ENCODE assay signal across 1 cellular context in the genomic region with DNA sequence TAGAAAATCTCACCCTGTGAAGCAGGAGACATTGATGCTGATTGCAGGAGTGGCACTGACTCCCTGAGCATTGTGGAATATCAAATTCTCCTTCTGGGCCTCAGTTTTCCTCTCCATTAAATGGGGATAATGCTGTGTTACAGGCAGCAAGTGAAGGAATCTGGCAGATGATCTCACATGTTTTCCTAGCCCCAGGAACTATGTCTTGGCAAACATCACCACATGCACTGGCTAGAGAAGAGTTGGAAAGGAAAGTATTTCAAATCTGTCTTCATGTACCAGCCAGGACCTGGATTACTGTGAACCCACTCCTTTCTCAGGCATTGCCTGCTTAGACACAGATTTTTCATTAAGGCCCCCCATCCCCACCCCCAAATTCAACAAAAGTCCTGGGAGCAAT.
TF ChIP-seq lines count a peak whose summit lies in the region.

No MANE protein-coding gene starts in this region.

TF ChIP-seq in H1, 55 proteins besides CTCF, POLR2A, EP300 and RAD21:
- TF ChIP-seq ASH2L (IDR thresholded peaks at IDR 0.05; ENCODE audit: low read length) (no peak), KDM1A (IDR thresholded peaks at IDR 0.05; ENCODE audit: borderline replicate concordance, low read length) (0 out of 2 replicates have a peak, but pooled peaks have one; percentile 18)
TF ChIP-seq in H1: peak in this region for 1.
